In genomic region chr19:53388904-53389303, GRCh38 we compare ENCODE assay signal across 1 cellular context.
TF ChIP-seq lines count a peak whose summit lies in the region.

No MANE protein-coding gene starts in this region.

TF ChIP-seq in GM23338, 12 proteins besides CTCF, POLR2A, EP300 and RAD21 (continued from another document):
- TF ChIP-seq REST (IDR thresholded peaks at IDR 0.05; ENCODE audit: unreplicated experiment) (no peak), CREB1 (CRISPR knock-in tag; IDR thresholded peaks at IDR 0.05; ENCODE audit: low read depth) (no peak), NANOG (IDR thresholded peaks at IDR 0.05; ENCODE audit: borderline replicate concordance) (no peak), STAT1 (IDR thresholded peaks at IDR 0.05; ENCODE audit: unreplicated experiment) (no peak), ETS1 (IDR thresholded peaks at IDR 0.05) (no peak), JUNB (IDR thresholded peaks at IDR 0.05; ENCODE audit: unreplicated experiment) (no peak), ZNF114 (CRISPR knock-in tag; IDR thresholded peaks at IDR 0.05) (no peak), POLR2AphosphoS5 (IDR thresholded peaks at IDR 0.05; ENCODE audit: low read depth) (no peak), EZH2phosphoT487 (IDR thresholded peaks at IDR 0.05; ENCODE audit: unreplicated experiment) (no peak), ZNF462 (CRISPR knock-in tag; IDR thresholded peaks at IDR 0.05) (no peak)
